Comparison of ENCODE assay signal across 8 cellular contexts in the genomic region with DNA sequence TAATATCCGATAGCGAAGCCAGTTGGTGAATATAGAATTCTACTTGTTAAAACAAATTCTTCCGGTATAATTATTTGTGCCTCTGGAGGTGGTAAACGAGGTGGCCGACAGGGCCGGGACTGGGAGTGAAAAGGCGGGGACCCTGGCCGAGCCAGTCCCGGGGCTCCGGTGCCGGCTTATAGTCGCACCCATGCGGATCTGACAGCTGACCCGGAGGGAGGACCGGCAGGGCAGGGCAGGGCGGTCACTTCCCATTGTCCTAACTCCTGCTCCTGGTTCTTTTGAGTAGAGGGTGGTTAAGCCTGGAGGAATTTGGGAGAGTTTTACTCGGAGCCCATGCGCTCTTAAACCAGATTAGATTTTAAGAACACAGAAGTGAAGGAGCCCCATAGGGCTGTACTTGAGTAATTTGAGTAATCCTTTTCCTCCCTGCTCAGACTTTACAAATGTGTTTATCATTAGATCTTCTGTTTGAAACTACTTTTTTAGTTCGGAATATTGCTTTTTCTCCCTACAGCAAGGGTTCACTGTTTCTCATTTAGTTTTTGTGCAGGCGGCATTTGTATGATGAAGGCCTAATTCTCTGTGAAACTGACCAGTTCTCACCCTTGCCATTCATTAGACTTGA. TPM values are rescaled to one million over a fixed set of nuclear protein-coding genes. Genes with fewer than 3 reads are reported as not detected.
DNase-seq lines count a peak whose midpoint lies in the region; ATAC-seq and TF ChIP-seq lines count a peak whose summit lies in the region.

No MANE protein-coding gene starts in this region.

- CTCF ChIA-PET in Calu3 (lab: Charles Lee): no interaction called here

- H3K9ac ChIP-seq in Loucy (ENCODE audit: low read depth, low read length, poor library complexity, severe bottlenecking): peak overlapping the region; percentile 95

- H3K4me3 Mint-ChIP-seq in Calu3 (ENCODE audit: low read depth, unreplicated experiment): peak overlapping the region; percentile 77

- 5 to 6% methylated on average over 20 of the region's 20 CpGs for WGBS in heart right ventricle, 2 donors

- H3K4me1 Mint-ChIP-seq in Calu3 (ENCODE audit: low read depth, unreplicated experiment): peaks cover 34% of the 10 kb centered on the region

- H3K4me3 ChIP-seq in Loucy (ENCODE audit: low read length, poor library complexity, severe bottlenecking): peak overlapping the region; percentile 86
- peak overlapping the region; percentile 62 to 99 (median 92) for H3K4me3 ChIP-seq in heart right ventricle

- intact Hi-C loops in Calu3 (cut with micrococcal nuclease; ENCODE audit: unreplicated experiment) (loop anchor here (5.0 kb wide), 4 partner anchors 95 to 210 kb away; no protein-coding TSS in a partner anchor), heart right ventricle (cut with DNase I) (loop anchor here in 9 of 10 donors (2.0 to 10.0 kb wide), 14 partner anchors 87 to 663 kb away; a partner anchor contains a TSS), posterior vena cava (cut with DNase I) (loop anchor here in 1 of 2 donors (10.0 kb wide), 1 partner anchor 217 kb away; no protein-coding TSS in a partner anchor)

- no peaks in the 10 kb centered on the region for H3K9me3 ChIP-seq in Loucy (ENCODE audit: insufficient read depth, low read depth, low read length)
- H3K9me3 ChIP-seq in heart right ventricle: no peaks in the 10 kb centered on the region

- H3K27me3 ChIP-seq in Loucy (ENCODE audit: insufficient read depth, low read length, poor library complexity, severe bottlenecking): peaks cover 18% of the 10 kb centered on the region
- no peaks in the 10 kb centered on the region for H3K27me3 ChIP-seq in heart right ventricle

- H3K4me2 ChIP-seq in Loucy (ENCODE audit: low read depth, low read length, poor library complexity, severe bottlenecking): peak overlapping the region; percentile 88

- DNase-seq in Calu3: peak; percentile 42
- peak in 1 of 2 donors; percentile 48 for DNase-seq in activated naive CD4-positive, alpha-beta T cell treated with anti-CD3 and anti-CD28 coated beads, Interleukin-2, amount 50 U/mL, for 72 hours (ENCODE audit: low spot score in 2 of 2)
- DNase-seq in heart right ventricle: peak; percentile 60 to 63
- peak; percentile 88 for DNase-seq in posterior vena cava (ENCODE audit: low spot score)
- DNase-seq in SW 1271 (lab: John Stamatoyannopoulos, UW): no peak
- DNase-seq in KG1 (lab: John Stamatoyannopoulos, UW): no peak
- no peak for DNase-seq in T1000 (lab: John Stamatoyannopoulos, UW)

- no peak for ATAC-seq in activated naive CD4-positive, alpha-beta T cell treated with anti-CD3 and anti-CD28 coated beads, Interleukin-2, amount 50 U/mL, for 72 hours
- ATAC-seq in heart right ventricle: peak; percentile 17 to 74 (median 56)

- TF ChIP-seq CTCF in Calu3 (IDR thresholded peaks at IDR 0.05; ENCODE audit: unreplicated experiment) (no peak), Loucy (conservative IDR thresholded peaks at IDR 0.05; ENCODE audit: low read length) (0 out of 2 replicates have a peak, but pooled peaks have one; percentile 1), heart right ventricle (IDR thresholded peaks at IDR 0.05) (no peak)

- peaks cover 6% of the 10 kb centered on the region for H3K27me3 Mint-ChIP-seq in Calu3 (ENCODE audit: unreplicated experiment)

- peaks cover 98% of the 10 kb centered on the region for H3K79me2 ChIP-seq in Loucy (ENCODE audit: insufficient read depth, low read length)

- H3F3A ChIP-seq in Loucy (ENCODE audit: low read depth): no peaks in the 10 kb centered on the region

- no peaks in the 10 kb centered on the region for H3K9me3 Mint-ChIP-seq in Calu3 (ENCODE audit: low read depth, unreplicated experiment)
- H3K9me3 Mint-ChIP-seq in activated naive CD4-positive, alpha-beta T cell treated with anti-CD3 and anti-CD28 coated beads, Interleukin-2, amount 50 U/mL, for 72 hours: peaks cover 0 to 4% of the 10 kb centered on the region in 2 donors

- BruUV-seq in Calu3 (replicated peaks; lab: Mats Ljungman, UMichigan): no TSS peak

- no peak overlapping the region for H2AFZ ChIP-seq in Loucy (ENCODE audit: low read length)

- H3K36me3 Mint-ChIP-seq in Calu3 (ENCODE audit: insufficient read depth, unreplicated experiment): peaks cover 35% of the 10 kb centered on the region
- peaks cover 12 to 41% of the 10 kb centered on the region in 2 donors for H3K36me3 Mint-ChIP-seq in activated naive CD4-positive, alpha-beta T cell treated with anti-CD3 and anti-CD28 coated beads, Interleukin-2, amount 50 U/mL, for 72 hours

- H3K36me3 ChIP-seq in Loucy (ENCODE audit: insufficient read depth, low read length) (peaks cover 49% of the 10 kb centered on the region; the same call in 1 of the 2 replicates), heart right ventricle (no peaks in the 10 kb centered on the region)

- peaks cover 63% of the 10 kb centered on the region for H4K20me1 ChIP-seq in Loucy (ENCODE audit: insufficient read depth, low read length, poor library complexity, severe bottlenecking)

- H3K9me2 ChIP-seq in Loucy (replicated peaks; ENCODE audit: low read depth, low read length): no peaks in the 10 kb centered on the region

- peak overlapping the region; percentile 37 for H3K27ac Mint-ChIP-seq in Calu3 (ENCODE audit: unreplicated experiment)
- peak overlapping the region; percentile 94 to 99 for H3K27ac Mint-ChIP-seq in activated naive CD4-positive, alpha-beta T cell treated with anti-CD3 and anti-CD28 coated beads, Interleukin-2, amount 50 U/mL, for 72 hours

- H3K4me1 ChIP-seq in Loucy (ENCODE audit: insufficient read depth, low read length, poor library complexity, severe bottlenecking): peaks cover 45% of the 10 kb centered on the region
- peaks cover 4 to 64% (median 59%) of the 10 kb centered on the region in 9 donors for H3K4me1 ChIP-seq in heart right ventricle

- peak overlapping the region in 9 of 10 donors; percentile 94 to 97 (median 95) for H3K27ac ChIP-seq in heart right ventricle

RNA-seq across cellular contexts. Expression of a gene that starts 1.8 kb away (rescaled TPM):
- total RNA-seq in Calu3 (2022): 23.8 and 27.0 TPM in 2 replicates
- 10 to 100 TPM; 34.9 to 43.6 TPM for total RNA-seq in activated naive CD4-positive, alpha-beta T cell treated with anti-CD3 and anti-CD28 coated beads, Interleukin-2, amount 50 U/mL, for 72 hours
- total RNA-seq in heart right ventricle: 10 to 100 TPM; 11.8 to 33.5 (median 18.1) TPM
- 10 to 100 TPM; 10.4 to 10.8 TPM for polyA plus RNA-seq in heart right ventricle
- 10 to 100 TPM; 12.5 to 16.2 TPM for total RNA-seq in posterior vena cava

Comparison
In these comparisons a context has a peak if more than half of its experiments do, and no peak if none do; other contexts are left out.
1. DNase-seq: peak in Calu3 (single experiment), heart right ventricle (2 of 2) and posterior vena cava (single experiment); none in SW 1271 (0 of 2), KG1 (single experiment) and T1000 (single experiment).
2. ATAC-seq: peak in heart right ventricle (8 of 8); none in activated naive CD4-positive, alpha-beta T cell treated with anti-CD3 and anti-CD28 coated beads, Interleukin-2, amount 50 U/mL, for 72 hours (0 of 2).